20 cellular contexts compared by ENCODE assay signal in the genomic region with DNA sequence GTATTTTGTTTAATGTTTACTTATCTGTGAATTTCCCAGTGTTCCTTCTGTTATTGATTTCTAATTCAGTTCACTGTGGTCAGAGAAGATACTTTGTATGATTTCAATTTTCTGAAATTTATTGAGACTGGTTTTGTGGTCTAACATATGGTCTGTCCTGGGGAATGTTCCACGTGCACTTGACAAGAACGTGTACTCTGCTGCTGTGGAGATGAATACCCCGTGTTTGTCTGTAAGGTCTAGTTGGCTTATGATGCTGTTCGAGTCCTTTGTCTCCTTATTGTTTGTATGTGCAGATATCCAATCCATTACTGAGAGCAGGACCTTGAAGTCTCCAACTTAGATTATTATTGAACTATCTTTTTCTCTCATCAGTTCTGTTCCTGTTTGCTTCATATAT.
DNase-seq lines count a peak whose midpoint lies in the region; ATAC-seq, FAIRE-seq and TF ChIP-seq lines count a peak whose summit lies in the region.
"Had no signal": no experiment of that assay in that cellular context is flagged by ENCODE, and none has a peak within 500 bp of the region (broad histone marks: within the 10 kb centered on the region; RNA-seq: fewer than 3 reads in every experiment).

No MANE protein-coding gene starts in this region.

- H3K4me1 Mint-ChIP-seq in GM23338 (peaks cover 17% of the 10 kb centered on the region), mesothelial cell of epicardium (peaks cover 67% of the 10 kb centered on the region)
- H3K4me1 Mint-ChIP-seq: CD14-positive monocyte; CD4-positive, alpha-beta memory T cell; CD4-positive, CD25-positive, alpha-beta regulatory T cell; CD8-positive, alpha-beta memory T cell had no signal

- H3K4me3 ChIP-seq in GM23338, result no peak overlapping the region
- H3K4me3 ChIP-seq: A549, BLaER1, GM12878 had no signal

- no peaks in the 10 kb centered on the region for H3K27me3 ChIP-seq in GM23338 (ENCODE audit: insufficient read depth)
- H3K27me3 ChIP-seq: BE2C, BLaER1 had no signal

- no peak overlapping the region for H2AFZ ChIP-seq in GM23338

- H3K4me3 Mint-ChIP-seq in GM23338 (no peak overlapping the region), mesothelial cell of epicardium (no peak overlapping the region)
- H3K4me3 Mint-ChIP-seq: CD14-positive monocyte; CD4-positive, CD25-positive, alpha-beta regulatory T cell; CD8-positive, alpha-beta memory T cell had no signal

- H3K27ac Mint-ChIP-seq in GM23338 (peak overlapping the region; percentile 34), mesothelial cell of epicardium (peak overlapping the region; percentile 37)
- H3K27ac Mint-ChIP-seq: CD14-positive monocyte; CD4-positive, alpha-beta memory T cell; CD4-positive, CD25-positive, alpha-beta regulatory T cell; CD8-positive, alpha-beta memory T cell had no signal

- no peaks in the 10 kb centered on the region for H3K36me3 ChIP-seq in GM23338 (ENCODE audit: insufficient read depth)
- H3K36me3 ChIP-seq: BE2C, BLaER1 had no signal

- H3K9me3 Mint-ChIP-seq in GM23338 (no peaks in the 10 kb centered on the region), mesothelial cell of epicardium (peaks cover 3% of the 10 kb centered on the region)

- TF ChIP-seq CTCF in D721Med (IDR thresholded peaks at IDR 0.05; ENCODE audit: insufficient read depth, missing control alignments), result no peak
- no peak for TF ChIP-seq CTCF in GM23338 (conservative IDR thresholded peaks at IDR 0.05; ENCODE audit: low read depth in 2 of 2)
- no peak for TF ChIP-seq CTCF in mesothelial cell of epicardium (IDR thresholded peaks at IDR 0.05; ENCODE audit: unreplicated experiment)

- H3K27me3 Mint-ChIP-seq in GM23338 (ENCODE audit: insufficient read depth, low read depth, poor library complexity) (no peaks in the 10 kb centered on the region), mesothelial cell of epicardium (ENCODE audit: low read depth) (no peaks in the 10 kb centered on the region)
- H3K27me3 Mint-ChIP-seq: CD4-positive, alpha-beta memory T cell; CD4-positive, CD25-positive, alpha-beta regulatory T cell had no signal

- peak; percentile 32 for FAIRE-seq in D721Med (lab: Jason Lieb, UNC)
- FAIRE-seq: A549, GM12878, GM12892, GM18507 had no signal

- H3K27ac ChIP-seq in GM23338 (ENCODE audit: low read depth), result no peak overlapping the region
- H3K27ac ChIP-seq: 22Rv1, A549, BLaER1 had no signal

- H3K36me3 Mint-ChIP-seq in GM23338 (ENCODE audit: low read depth), result no peaks in the 10 kb centered on the region
- H3K36me3 Mint-ChIP-seq in mesothelial cell of epicardium, result peaks cover 2% of the 10 kb centered on the region
- H3K36me3 Mint-ChIP-seq: CD14-positive monocyte; CD4-positive, alpha-beta memory T cell; CD4-positive, CD25-positive, alpha-beta regulatory T cell; CD8-positive, alpha-beta memory T cell had no signal

- peak overlapping the region; percentile 0; the same call in 1 of the 2 replicates for H3K4me2 ChIP-seq in GM23338
- H3K4me2 ChIP-seq: A549, BLaER1 had no signal

- no peaks in the 10 kb centered on the region for H4K20me1 ChIP-seq in GM23338 (replicated peaks; ENCODE audit: insufficient read depth)
- H4K20me1 ChIP-seq: BLaER1 had no signal

- H3K4me1 ChIP-seq in GM23338 (ENCODE audit: insufficient read depth), result peaks cover 10% of the 10 kb centered on the region
- H3K4me1 ChIP-seq: A549, BE2C, BLaER1 had no signal

- DNase-seq in D721Med (ENCODE audit: insufficient read length, low spot score) (no peak), GM23338 (ENCODE audit: low spot score) (no peak), mesothelial cell of epicardium (ENCODE audit: low spot score in 2 of 2, unreplicated experiment in 2 of 2) (no peak)
- DNase-seq in activated effector memory CD4-positive, alpha-beta T cell treated with Interleukin-2 at 50 U/mL for 16 hours, result no peak
- DNase-seq in activated CD8-positive, alpha-beta memory T cell treated with anti-CD3 and anti-CD28 coated beads, Interleukin-2, amount 50 U/mL, for 48 hours, result no peak
- DNase-seq: ACHN; BE2C; CD4-positive, alpha-beta memory T cell; CD4-positive, CD25-positive, alpha-beta regulatory T cell; CD8-positive, alpha-beta memory T cell; COR-L47; DMS79 treated with DMSO at 0.1 percent for 48 hours; GDM1 had no signal

- no peaks in the 10 kb centered on the region for H3K79me2 ChIP-seq in GM23338 (replicated peaks; ENCODE audit: insufficient read depth)

- no peak for ATAC-seq in GM23338
- ATAC-seq: A549, GM12878 had no signal

- no peaks in the 10 kb centered on the region for H3K9me2 ChIP-seq in GM23338 (ENCODE audit: insufficient read depth)

- no peaks in the 10 kb centered on the region for H3F3A ChIP-seq in GM23338 (replicated peaks; ENCODE audit: low read depth)

TF ChIP-seq in GM23338, 12 proteins besides CTCF, POLR2A, EP300 and RAD21 (continues in another document):
- TF ChIP-seq CREB1 (CRISPR knock-in tag; IDR thresholded peaks at IDR 0.05; ENCODE audit: low read depth) (no peak), JUNB (IDR thresholded peaks at IDR 0.05; ENCODE audit: unreplicated experiment) (no peak), ZNF331 (CRISPR knock-in tag; IDR thresholded peaks at IDR 0.05; ENCODE audit: low read depth) (no peak)
- TF ChIP-seq, protein P1, sequence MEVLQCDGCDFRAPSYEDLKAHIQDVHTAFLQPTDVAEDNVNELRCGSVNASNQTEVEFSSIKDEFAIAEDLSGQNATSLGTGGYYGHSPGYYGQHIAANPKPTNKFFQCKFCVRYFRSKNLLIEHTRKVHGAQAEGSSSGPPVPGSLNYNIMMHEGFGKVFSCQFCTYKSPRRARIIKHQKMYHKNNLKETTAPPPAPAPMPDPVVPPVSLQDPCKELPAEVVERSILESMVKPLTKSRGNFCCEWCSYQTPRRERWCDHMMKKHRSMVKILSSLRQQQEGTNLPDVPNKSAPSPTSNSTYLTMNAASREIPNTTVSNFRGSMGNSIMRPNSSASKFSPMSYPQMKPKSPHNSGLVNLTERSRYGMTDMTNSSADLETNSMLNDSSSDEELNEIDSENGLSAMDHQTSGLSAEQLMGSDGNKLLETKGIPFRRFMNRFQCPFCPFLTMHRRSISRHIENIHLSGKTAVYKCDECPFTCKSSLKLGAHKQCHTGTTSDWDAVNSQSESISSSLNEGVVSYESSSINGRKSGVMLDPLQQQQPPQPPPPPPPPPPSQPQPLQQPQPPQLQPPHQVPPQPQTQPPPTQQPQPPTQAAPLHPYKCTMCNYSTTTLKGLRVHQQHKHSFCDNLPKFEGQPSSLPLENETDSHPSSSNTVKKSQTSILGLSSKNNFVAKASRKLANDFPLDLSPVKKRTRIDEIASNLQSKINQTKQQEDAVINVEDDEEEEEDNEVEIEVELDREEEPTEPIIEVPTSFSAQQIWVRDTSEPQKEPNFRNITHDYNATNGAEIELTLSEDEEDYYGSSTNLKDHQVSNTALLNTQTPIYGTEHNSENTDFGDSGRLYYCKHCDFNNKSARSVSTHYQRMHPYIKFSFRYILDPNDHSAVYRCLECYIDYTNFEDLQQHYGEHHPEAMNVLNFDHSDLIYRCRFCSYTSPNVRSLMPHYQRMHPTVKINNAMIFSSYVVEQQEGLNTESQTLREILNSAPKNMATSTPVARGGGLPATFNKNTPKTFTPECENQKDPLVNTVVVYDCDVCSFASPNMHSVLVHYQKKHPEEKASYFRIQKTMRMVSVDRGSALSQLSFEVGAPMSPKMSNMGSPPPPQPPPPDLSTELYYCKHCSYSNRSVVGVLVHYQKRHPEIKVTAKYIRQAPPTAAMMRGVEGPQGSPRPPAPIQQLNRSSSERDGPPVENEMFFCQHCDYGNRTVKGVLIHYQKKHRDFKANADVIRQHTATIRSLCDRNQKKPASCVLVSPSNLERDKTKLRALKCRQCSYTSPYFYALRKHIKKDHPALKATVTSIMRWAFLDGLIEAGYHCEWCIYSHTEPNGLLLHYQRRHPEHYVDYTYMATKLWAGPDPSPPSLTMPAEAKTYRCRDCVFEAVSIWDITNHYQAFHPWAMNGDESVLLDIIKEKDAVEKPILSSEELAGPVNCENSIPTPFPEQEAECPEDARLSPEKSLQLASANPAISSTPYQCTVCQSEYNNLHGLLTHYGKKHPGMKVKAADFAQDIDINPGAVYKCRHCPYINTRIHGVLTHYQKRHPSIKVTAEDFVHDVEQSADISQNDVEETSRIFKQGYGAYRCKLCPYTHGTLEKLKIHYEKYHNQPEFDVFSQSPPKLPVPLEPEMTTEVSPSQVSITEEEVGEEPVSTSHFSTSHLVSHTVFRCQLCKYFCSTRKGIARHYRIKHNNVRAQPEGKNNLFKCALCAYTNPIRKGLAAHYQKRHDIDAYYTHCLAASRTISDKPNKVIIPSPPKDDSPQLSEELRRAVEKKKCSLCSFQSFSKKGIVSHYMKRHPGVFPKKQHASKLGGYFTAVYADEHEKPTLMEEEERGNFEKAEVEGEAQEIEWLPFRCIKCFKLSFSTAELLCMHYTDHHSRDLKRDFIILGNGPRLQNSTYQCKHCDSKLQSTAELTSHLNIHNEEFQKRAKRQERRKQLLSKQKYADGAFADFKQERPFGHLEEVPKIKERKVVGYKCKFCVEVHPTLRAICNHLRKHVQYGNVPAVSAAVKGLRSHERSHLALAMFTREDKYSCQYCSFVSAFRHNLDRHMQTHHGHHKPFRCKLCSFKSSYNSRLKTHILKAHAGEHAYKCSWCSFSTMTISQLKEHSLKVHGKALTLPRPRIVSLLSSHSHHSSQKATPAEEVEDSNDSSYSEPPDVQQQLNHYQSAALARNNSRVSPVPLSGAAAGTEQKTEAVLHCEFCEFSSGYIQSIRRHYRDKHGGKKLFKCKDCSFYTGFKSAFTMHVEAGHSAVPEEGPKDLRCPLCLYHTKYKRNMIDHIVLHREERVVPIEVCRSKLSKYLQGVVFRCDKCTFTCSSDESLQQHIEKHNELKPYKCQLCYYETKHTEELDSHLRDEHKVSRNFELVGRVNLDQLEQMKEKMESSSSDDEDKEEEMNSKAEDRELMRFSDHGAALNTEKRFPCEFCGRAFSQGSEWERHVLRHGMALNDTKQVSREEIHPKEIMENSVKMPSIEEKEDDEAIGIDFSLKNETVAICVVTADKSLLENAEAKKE (CRISPR knock-in tag; IDR thresholded peaks at IDR 0.05), result no peak
